ENCODE assay signal across 2 cellular contexts in the genomic region with DNA sequence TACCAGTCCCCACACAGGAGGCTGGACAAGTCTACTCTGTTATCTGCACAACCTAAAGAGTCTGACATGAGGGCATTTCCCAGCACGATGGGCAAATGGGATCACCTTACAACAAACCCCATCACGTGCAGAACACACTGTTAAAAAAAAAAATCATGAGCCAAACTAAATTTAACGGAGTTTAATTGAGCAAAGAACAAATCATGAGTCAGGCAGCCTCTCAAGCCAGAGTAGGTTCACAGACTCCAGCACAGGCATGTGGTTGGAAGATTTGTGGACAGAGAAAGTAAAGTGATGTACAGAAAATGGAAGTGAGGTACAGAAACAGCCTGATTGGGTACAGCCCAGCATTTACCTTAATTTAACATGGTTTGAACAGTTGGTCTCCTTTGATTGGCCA.
A peak's percentile ranks its signal among the peaks of the same experiment; 100 is the strongest.
TF ChIP-seq lines count a peak whose summit lies in the region.

No MANE protein-coding gene starts in this region.

TF ChIP-seq in HEK293T, 16 proteins besides CTCF, POLR2A, EP300 and RAD21 (continued from another document):
- TF ChIP-seq FOXK2 (IDR thresholded peaks at IDR 0.05): no peak
- TF ChIP-seq, protein P1, sequence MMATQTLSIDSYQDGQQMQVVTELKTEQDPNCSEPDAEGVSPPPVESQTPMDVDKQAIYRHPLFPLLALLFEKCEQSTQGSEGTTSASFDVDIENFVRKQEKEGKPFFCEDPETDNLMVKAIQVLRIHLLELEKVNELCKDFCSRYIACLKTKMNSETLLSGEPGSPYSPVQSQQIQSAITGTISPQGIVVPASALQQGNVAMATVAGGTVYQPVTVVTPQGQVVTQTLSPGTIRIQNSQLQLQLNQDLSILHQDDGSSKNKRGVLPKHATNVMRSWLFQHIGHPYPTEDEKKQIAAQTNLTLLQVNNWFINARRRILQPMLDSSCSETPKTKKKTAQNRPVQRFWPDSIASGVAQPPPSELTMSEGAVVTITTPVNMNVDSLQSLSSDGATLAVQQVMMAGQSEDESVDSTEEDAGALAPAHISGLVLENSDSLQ (IDR thresholded peaks at IDR 0.05): no peak
- no peak for TF ChIP-seq ELF4 (IDR thresholded peaks at IDR 0.05)
- TF ChIP-seq ZNF384 (IDR thresholded peaks at IDR 0.05): 0 out of 2 replicates have a peak, but pooled peaks have one; percentile 32
- TF ChIP-seq NFRKB (IDR thresholded peaks at IDR 0.05): no peak
- peak; percentile 60; the same call in 1 of the 2 replicates for TF ChIP-seq L3MBTL2 (conservative IDR thresholded peaks at IDR 0.05)

TF ChIP-seq in HepG2, 621 proteins besides CTCF, POLR2A, EP300 and RAD21:
- TF ChIP-seq HINFP (CRISPR knock-in tag; IDR thresholded peaks at IDR 0.05; ENCODE audit: low read depth) (no peak), JDP2 (CRISPR knock-in tag; IDR thresholded peaks at IDR 0.05; ENCODE audit: borderline replicate concordance) (no peak), KAT8 (CRISPR knock-in tag; IDR thresholded peaks at IDR 0.05) (no peak), ZFP62 (CRISPR knock-in tag; IDR thresholded peaks at IDR 0.05) (no peak), ONECUT2 (CRISPR knock-in tag; IDR thresholded peaks at IDR 0.05) (no peak), ZNF547 (CRISPR knock-in tag; IDR thresholded peaks at IDR 0.05) (no peak), ZNF720 (CRISPR knock-in tag; IDR thresholded peaks at IDR 0.05) (no peak), MXD4 (CRISPR knock-in tag; IDR thresholded peaks at IDR 0.05) (no peak), ATF7-NPFF (CRISPR knock-in tag; IDR thresholded peaks at IDR 0.05; ENCODE audit: low read depth) (no peak), FOSL1 (CRISPR knock-in tag; IDR thresholded peaks at IDR 0.05; ENCODE audit: borderline replicate concordance) (no peak), RCOR2 (CRISPR knock-in tag; IDR thresholded peaks at IDR 0.05) (no peak), XRCC5 (optimal IDR thresholded peaks at IDR 0.05; ENCODE audit: low read length) (no peak), ZNF678 (CRISPR knock-in tag; IDR thresholded peaks at IDR 0.05) (no peak)
